In the genomic region with DNA sequence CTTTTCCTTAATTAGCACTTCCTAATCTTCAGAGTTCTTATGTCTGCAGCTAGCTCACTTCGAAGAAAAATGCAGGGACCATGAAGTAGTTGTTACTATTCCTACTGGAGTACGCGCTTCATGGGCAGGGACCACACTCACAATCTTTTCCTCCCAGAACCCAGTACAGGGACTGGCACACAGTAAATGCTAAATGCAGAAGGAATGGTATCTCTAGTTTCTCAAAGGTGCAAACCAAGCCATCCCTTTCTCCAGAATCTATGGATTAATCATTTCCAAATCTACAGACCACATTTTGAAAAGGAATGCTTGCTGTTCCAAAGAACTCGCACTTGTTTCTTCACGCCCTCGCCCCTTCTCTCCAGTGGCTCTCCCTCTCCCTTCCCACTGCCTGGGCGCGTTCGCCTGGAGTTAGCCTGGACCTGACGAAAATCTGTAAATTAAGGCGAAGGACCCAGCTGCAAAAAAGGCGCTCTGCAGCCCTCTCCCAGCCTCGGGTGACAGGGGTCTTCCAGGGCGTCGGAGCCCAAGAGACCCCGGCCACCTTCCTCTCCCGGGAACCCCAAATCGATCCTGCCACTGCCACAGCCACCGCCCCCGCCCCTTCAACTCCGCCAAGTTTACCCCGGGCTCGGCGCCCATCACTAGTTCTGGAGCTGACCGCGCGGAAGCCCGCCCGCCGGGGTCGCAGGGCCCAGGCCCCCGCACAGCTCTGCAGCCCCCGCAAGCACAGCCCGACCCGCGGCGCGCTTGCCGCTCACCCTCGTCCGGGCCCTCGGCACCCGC, we compare ENCODE assay signal across 1 cellular context.
A peak's percentile ranks its signal among the peaks of the same experiment; 100 is the strongest.
TF ChIP-seq lines count a peak whose summit lies in the region.

No MANE protein-coding gene starts in this region.

TF ChIP-seq in K562, 482 proteins besides CTCF, POLR2A, EP300 and RAD21 (continued from another document):
- TF ChIP-seq ZNF561 (CRISPR knock-in tag; conservative IDR thresholded peaks at IDR 0.05) (no peak), ZNF143 (CRISPR knock-in tag; IDR thresholded peaks at IDR 0.05) (0 out of 2 replicates have a peak, but pooled peaks have one; percentile 6), JUN (IDR thresholded peaks at IDR 0.05; ENCODE audit: borderline replicate concordance, low read depth, low read length) (no peak), JUN (CRISPR knock-in tag; IDR thresholded peaks at IDR 0.05; ENCODE audit: borderline replicate concordance) (no peak), SRSF3 (IDR thresholded peaks at IDR 0.05; ENCODE audit: insufficient read depth, low read length) (peak; percentile 64; the same call in 1 of the 2 replicates), ZFPM2 (CRISPR knock-in tag; IDR thresholded peaks at IDR 0.05) (peak; percentile 24; the same call in 1 of the 2 replicates), NR2C1 (IDR thresholded peaks at IDR 0.05) (no peak), NR2C1 (tag; IDR thresholded peaks at IDR 0.05) (no peak), ZNF24 (IDR thresholded peaks at IDR 0.05) (peak; percentile 38; the same call in 1 of the 2 replicates)
- TF ChIP-seq, protein P1, sequence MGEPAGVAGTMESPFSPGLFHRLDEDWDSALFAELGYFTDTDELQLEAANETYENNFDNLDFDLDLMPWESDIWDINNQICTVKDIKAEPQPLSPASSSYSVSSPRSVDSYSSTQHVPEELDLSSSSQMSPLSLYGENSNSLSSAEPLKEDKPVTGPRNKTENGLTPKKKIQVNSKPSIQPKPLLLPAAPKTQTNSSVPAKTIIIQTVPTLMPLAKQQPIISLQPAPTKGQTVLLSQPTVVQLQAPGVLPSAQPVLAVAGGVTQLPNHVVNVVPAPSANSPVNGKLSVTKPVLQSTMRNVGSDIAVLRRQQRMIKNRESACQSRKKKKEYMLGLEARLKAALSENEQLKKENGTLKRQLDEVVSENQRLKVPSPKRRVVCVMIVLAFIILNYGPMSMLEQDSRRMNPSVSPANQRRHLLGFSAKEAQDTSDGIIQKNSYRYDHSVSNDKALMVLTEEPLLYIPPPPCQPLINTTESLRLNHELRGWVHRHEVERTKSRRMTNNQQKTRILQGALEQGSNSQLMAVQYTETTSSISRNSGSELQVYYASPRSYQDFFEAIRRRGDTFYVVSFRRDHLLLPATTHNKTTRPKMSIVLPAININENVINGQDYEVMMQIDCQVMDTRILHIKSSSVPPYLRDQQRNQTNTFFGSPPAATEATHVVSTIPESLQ (CRISPR knock-in tag; IDR thresholded peaks at IDR 0.05), result no peak
TF ChIP-seq in K562: peak in this region for 40.
